ENCODE assay signal across 20 cellular contexts in the genomic region with DNA sequence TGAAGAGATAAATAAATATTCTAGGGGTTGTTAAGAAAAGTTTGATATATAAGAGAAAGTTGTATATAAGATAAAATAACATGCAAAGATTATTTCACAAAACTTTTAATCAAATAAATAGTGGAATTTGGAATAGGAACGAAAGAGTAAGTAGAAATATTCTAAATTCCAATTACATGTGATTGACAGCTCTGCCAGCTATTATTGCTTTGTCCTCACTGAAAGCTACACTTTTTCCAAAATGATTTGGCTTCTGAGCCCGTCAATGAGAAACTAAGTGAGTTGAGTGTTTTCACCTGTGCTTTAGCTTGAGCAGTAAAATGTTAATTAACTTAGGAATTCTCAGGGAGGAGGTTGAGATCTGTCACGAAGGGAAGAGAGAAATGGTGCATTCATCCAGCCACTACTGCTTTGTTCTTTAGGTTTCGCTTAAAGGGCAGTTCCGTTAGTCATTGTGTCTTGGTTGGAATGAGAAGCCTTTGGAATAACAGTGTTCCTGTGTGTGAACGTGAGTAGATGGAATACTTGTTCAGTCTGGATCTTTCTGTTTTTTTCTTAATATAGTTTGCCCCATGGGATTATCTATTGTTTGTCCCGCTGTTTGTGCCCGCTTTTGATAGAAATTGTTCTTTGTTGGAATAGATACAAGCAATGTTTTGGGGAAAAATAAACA.
DNase-seq lines count a peak whose midpoint lies in the region; ATAC-seq, FAIRE-seq and TF ChIP-seq lines count a peak whose summit lies in the region.
"Had no signal": no experiment of that assay in that cellular context is flagged by ENCODE, and none has a peak within 500 bp of the region (broad histone marks: within the 10 kb centered on the region; RNA-seq: fewer than 3 reads in every experiment).

No MANE protein-coding gene starts in this region.

- H3K27me3 ChIP-seq in K562 (ENCODE audit: control insufficient read depth in 2 of 2, insufficient read depth in 2 of 2, low read length in 2 of 2) = no peaks in the 10 kb centered on the region
- no peaks in the 10 kb centered on the region for H3K27me3 ChIP-seq in right lobe of liver
- no peaks in the 10 kb centered on the region for H3K27me3 ChIP-seq in pancreas
- H3K27me3 ChIP-seq: BLaER1 had no signal

- no peak for TF ChIP-seq EP300 in K562 (IDR thresholded peaks at IDR 0.05; ENCODE audit: low read length)

- no peaks in the 10 kb centered on the region for H4K20me1 ChIP-seq in K562 (replicated peaks; ENCODE audit: control insufficient read depth, insufficient read depth, low read length)
- H4K20me1 ChIP-seq: BLaER1 had no signal

- BruUV-seq in K562 (replicated peaks; lab: Mats Ljungman, UMichigan) = no TSS peak

- no peak overlapping the region for H3K27ac ChIP-seq in K562 (ENCODE audit: extremely low read depth, low read depth, low read length)
- H3K27ac ChIP-seq in right lobe of liver = no peak overlapping the region
- no peak overlapping the region for H3K27ac ChIP-seq in pancreas
- H3K27ac ChIP-seq: BLaER1 had no signal

- DNase-seq in HEK293T (ENCODE audit: extremely low spot score) (no peak), K562 (ENCODE audit: extremely low read depth in 1 of 4, low spot score in 3 of 4) (no peak), inferior parietal cortex (ENCODE audit: extremely low spot score) (peak; percentile 29), renal cortical epithelial cell (ENCODE audit: low read depth) (peak; percentile 13), NCI-H1417 treated with DMSO at 0.1 percent for 48 hours (lab: John Stamatoyannopoulos, UW) (no peak), right lobe of liver (no peak), activated gamma-delta T cell treated with Interleukin-2 at 50 U/mL for 16 hours (no peak), pancreas (no peak)
- DNase-seq: CD4-positive, alpha-beta memory T cell; HFFc6; NCI-H146; NCI-H2029 treated with DMSO at 0.1 percent for 48 hours; NCI-H748 treated with DMSO at 0.1 percent for 48 hours; NK-92 treated with Interleukin-12 subunit alpha and Interleukin-12 subunit beta, amount 100 ng/mL, for 24 hours had no signal

- FAIRE-seq in K562 (lab: Jason Lieb, UNC) (no peak), pancreas (lab: Jason Lieb, UNC) (no peak)
- FAIRE-seq: GM12892, GM18507, H54, RCC 7860 had no signal

- no peak overlapping the region for H3K4me3 ChIP-seq in K562
- no peak overlapping the region for H3K4me3 ChIP-seq in right lobe of liver
- H3K4me3 ChIP-seq in pancreas = no peak overlapping the region
- H3K4me3 ChIP-seq: BLaER1 had no signal

- peaks cover 0 to 7% of the 10 kb centered on the region in 2 experiments; a peak in 1 of 5 replicates for H3K4me1 ChIP-seq in K562 (replicated peaks in 1 of 2; ENCODE audit: control insufficient read depth in 2 of 2, insufficient read depth in 2 of 2, low read length in 2 of 2)
- H3K4me1 ChIP-seq in right lobe of liver = no peaks in the 10 kb centered on the region
- H3K4me1 ChIP-seq in pancreas = no peaks in the 10 kb centered on the region
- H3K4me1 ChIP-seq: BLaER1 had no signal

- no peak overlapping the region for H3K9ac ChIP-seq in K562 (ENCODE audit: insufficient read depth in 1 of 2, low read depth in 2 of 2, low read length in 2 of 2)
- H3K9ac ChIP-seq: BLaER1 had no signal

- H3K9me1 ChIP-seq in K562 (ENCODE audit: control insufficient read depth, insufficient read depth, low read length) = no peaks in the 10 kb centered on the region

- in situ Hi-C loops in K562 (cut with MboI) = loop anchor here (5.0 kb wide), 1 partner anchor 91 kb away; no protein-coding TSS in a partner anchor

- 54% methylated on average over 8 of the region's 8 CpGs for WGBS in K562 (ENCODE audit: insufficient coverage, low coverage, missing lambda C conversion rate)
- 71% methylated on average over 8 of the region's 8 CpGs for WGBS in right lobe of liver (ENCODE audit: insufficient coverage, low coverage, low lambda C conversion rate, missing lambda C conversion rate)
- 56 to 61% methylated on average over 8 of the region's 8 CpGs for WGBS in pancreas, 2 donors

- intact Hi-C loops in K562 (cut with micrococcal nuclease) (no loop called here), right lobe of liver (cut with DNase I) (no loop called here), pancreas (cut with DNase I) (no loop called here)

- H2AFZ ChIP-seq in K562 (ENCODE audit: low read depth, low read length) = peak overlapping the region; percentile 46

- H3K4me2 ChIP-seq in K562 (ENCODE audit: insufficient read depth, low read length) = no peak overlapping the region
- H3K4me2 ChIP-seq: BLaER1 had no signal

- CTCF ChIA-PET in HEK293T (lab: Yijun Ruan, JAX) = no interaction called here
- CTCF ChIA-PET in K562 (lab: Yijun Ruan, JAX; ENCODE audit: low intra/inter-chr PET ratio) = no interaction called here

- TF ChIP-seq RAD21 in K562 (CRISPR knock-in tag; conservative IDR thresholded peaks at IDR 0.05 in 1 of 2, IDR thresholded peaks at IDR 0.05 in 1 of 2) = no peak

- H3K79me2 ChIP-seq in K562 (ENCODE audit: control insufficient read depth, insufficient read depth, low read length) = no peaks in the 10 kb centered on the region

- no peak for TF ChIP-seq POLR2A in K562 (conservative IDR thresholded peaks at IDR 0.05)
- no peak for TF ChIP-seq POLR2A in right lobe of liver (IDR thresholded peaks at IDR 0.05)

- POLR2A ChIA-PET in HEK293T (lab: Yijun Ruan, JAX) (no interaction called here), K562 (lab: Yijun Ruan, JAX) (no interaction called here)

- TF ChIP-seq CTCF in K562 (IDR thresholded peaks at IDR 0.05 in 2 of 3, conservative IDR thresholded peaks at IDR 0.05 in 1 of 3; ENCODE audit: insufficient read depth in 2 of 3, low read depth in 1 of 3, low read length in 3 of 3) (no peak), right lobe of liver (IDR thresholded peaks at IDR 0.05) (no peak), pancreas (IDR thresholded peaks at IDR 0.05) (no peak)

- ATAC-seq in K562 (no peak), right lobe of liver (no peak), pancreas (no peak)
- ATAC-seq: Right ventricle myocardium inferior had no signal

- H3K9me3 ChIP-seq in K562 (replicated peaks; ENCODE audit: control insufficient read depth, insufficient read depth, low read depth, low read length) (no peaks in the 10 kb centered on the region), right lobe of liver (no peaks in the 10 kb centered on the region), pancreas (no peaks in the 10 kb centered on the region)
- H3K9me3 ChIP-seq: BLaER1 had no signal

- H3K36me3 ChIP-seq in K562 (ENCODE audit: control insufficient read depth, insufficient read depth, low read length) (no peaks in the 10 kb centered on the region), right lobe of liver (no peaks in the 10 kb centered on the region), pancreas (no peaks in the 10 kb centered on the region)
- H3K36me3 ChIP-seq: BLaER1 had no signal

TF ChIP-seq in HEK293T, 16 proteins besides CTCF, POLR2A, EP300 and RAD21:
- TF ChIP-seq, protein P1, sequence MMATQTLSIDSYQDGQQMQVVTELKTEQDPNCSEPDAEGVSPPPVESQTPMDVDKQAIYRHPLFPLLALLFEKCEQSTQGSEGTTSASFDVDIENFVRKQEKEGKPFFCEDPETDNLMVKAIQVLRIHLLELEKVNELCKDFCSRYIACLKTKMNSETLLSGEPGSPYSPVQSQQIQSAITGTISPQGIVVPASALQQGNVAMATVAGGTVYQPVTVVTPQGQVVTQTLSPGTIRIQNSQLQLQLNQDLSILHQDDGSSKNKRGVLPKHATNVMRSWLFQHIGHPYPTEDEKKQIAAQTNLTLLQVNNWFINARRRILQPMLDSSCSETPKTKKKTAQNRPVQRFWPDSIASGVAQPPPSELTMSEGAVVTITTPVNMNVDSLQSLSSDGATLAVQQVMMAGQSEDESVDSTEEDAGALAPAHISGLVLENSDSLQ (IDR thresholded peaks at IDR 0.05) = peak; percentile 54
- TF ChIP-seq SUZ12 (IDR thresholded peaks at IDR 0.05) (no peak), FOXM1 (IDR thresholded peaks at IDR 0.05; ENCODE audit: borderline replicate concordance) (no peak)

TF ChIP-seq in K562, 482 proteins besides CTCF, POLR2A, EP300 and RAD21:
- TF ChIP-seq, protein P1 (IDR thresholded peaks at IDR 0.05) = peak; percentile 57
- no peak for TF ChIP-seq ZNF444 (CRISPR knock-in tag; IDR thresholded peaks at IDR 0.05)

Comparison
In these comparisons a context has a peak if more than half of its experiments do, and no peak if none do; other contexts are left out.
1. DNase-seq: peak in inferior parietal cortex (single experiment) and renal cortical epithelial cell (single experiment); none in HEK293T (single experiment), K562 (0 of 4), NCI-H1417 treated with DMSO at 0.1 percent for 48 hours (single experiment), right lobe of liver (0 of 3), activated gamma-delta T cell treated with Interleukin-2 at 50 U/mL for 16 hours (single experiment) and pancreas (0 of 6).